In genomic region chr6:122872311-122872710, GRCh38 we compare ENCODE assay signal across 15 cellular contexts.
DNase-seq lines count a peak whose midpoint lies in the region; ATAC-seq and TF ChIP-seq lines count a peak whose summit lies in the region.
"Had no signal": no experiment of that assay in that cellular context is flagged by ENCODE, and none has a peak within 500 bp of the region (broad histone marks: within the 10 kb centered on the region; RNA-seq: fewer than 3 reads in every experiment).

No MANE protein-coding gene starts in this region.

- no peak overlapping the region for H3K23ac ChIP-seq in neuronal stem cell (ENCODE audit: low read depth, low read length, poor library complexity)

- no peak overlapping the region for H3K18ac ChIP-seq in neuronal stem cell (ENCODE audit: low read length)

- WGBS in neuronal stem cell (ENCODE audit: extremely low coverage in 2 of 2, insufficient read length in 2 of 2, insufficient replicate concordance in 1 of 2), 2 donors, result no CpG with 5 or more reads among the region's 4 CpGs
- WGBS in upper lobe of left lung, 2 donors, result 84 to 91% methylated on average over 4 of the region's 4 CpGs

- no peak overlapping the region for H3K4me2 ChIP-seq in neuronal stem cell (ENCODE audit: insufficient read depth, low read length, poor library complexity, severe bottlenecking)

- H3K4me3 ChIP-seq in neuronal stem cell (ENCODE audit: low read length in 2 of 2) (no peak overlapping the region), upper lobe of left lung (no peak overlapping the region)
- H3K4me3 ChIP-seq: SJSA1 had no signal

- no peak overlapping the region for H3K4ac ChIP-seq in neuronal stem cell (ENCODE audit: low read length)

- no peak for DNase-seq in neuronal stem cell (ENCODE audit: low spot score)
- DNase-seq in iPS-NIHi7 (ENCODE audit: extremely low spot score), result no peak
- DNase-seq in SIG-M5 (lab: John Stamatoyannopoulos, UW), result no peak
- no peak for DNase-seq in upper lobe of left lung
- DNase-seq: Calu3; CD4-positive, CD25-positive, alpha-beta regulatory T cell; DMS79; NCI-H187 treated with DMSO at 0.1 percent for 48 hours; NCI-H446; OCI-M1; SW 1271 had no signal

- H2AFZ ChIP-seq in neuronal stem cell (ENCODE audit: low read length), result no peak overlapping the region

- no peak overlapping the region for H2BK5ac ChIP-seq in neuronal stem cell (ENCODE audit: low read length)

- no peak for TF ChIP-seq POLR2A in upper lobe of left lung (IDR thresholded peaks at IDR 0.05)

- no peaks in the 10 kb centered on the region for H3K27me3 ChIP-seq in neuronal stem cell (ENCODE audit: control insufficient read depth in 3 of 3, insufficient read depth in 3 of 3, low read depth in 1 of 3, low read length in 3 of 3)
- H3K27me3 ChIP-seq in upper lobe of left lung, result no peaks in the 10 kb centered on the region

- no peak overlapping the region for H4K8ac ChIP-seq in neuronal stem cell (ENCODE audit: low read depth, low read length)

- TF ChIP-seq CTCF in upper lobe of left lung (IDR thresholded peaks at IDR 0.05), result no peak

- no peak overlapping the region for H3K14ac ChIP-seq in neuronal stem cell (ENCODE audit: low read length)

- ATAC-seq in GM18511 (IDR thresholded peaks at IDR 0.05; ENCODE audit: unreplicated experiment), result peak; percentile 66
- peak; percentile 69 for ATAC-seq in GM19025 (IDR thresholded peaks at IDR 0.05; ENCODE audit: low read depth, unreplicated experiment)
- peak; percentile 68 for ATAC-seq in HG03432 (IDR thresholded peaks at IDR 0.05; ENCODE audit: unreplicated experiment)
- no peak for ATAC-seq in upper lobe of left lung (ENCODE audit: low FRiP score in 2 of 2)

- no peak overlapping the region for H3K9ac ChIP-seq in neuronal stem cell (ENCODE audit: low read depth, low read length, poor library complexity)

- H3K9me3 ChIP-seq in neuronal stem cell (replicated peaks in 1 of 2; ENCODE audit: control insufficient read depth in 2 of 2, insufficient read depth in 1 of 2, low read depth in 1 of 2, low read length in 2 of 2), result no peaks in the 10 kb centered on the region
- no peaks in the 10 kb centered on the region for H3K9me3 ChIP-seq in upper lobe of left lung
- H3K9me3 ChIP-seq: SJSA1 had no signal

- no peak overlapping the region for H2BK15ac ChIP-seq in neuronal stem cell (ENCODE audit: low read length)

- H3K27ac ChIP-seq in neuronal stem cell (replicated peaks; ENCODE audit: low read length), result no peak overlapping the region
- H3K27ac ChIP-seq in upper lobe of left lung, result no peak overlapping the region
- H3K27ac ChIP-seq: SJSA1 had no signal

- peak overlapping the region; percentile 76 for H2AK5ac ChIP-seq in neuronal stem cell (ENCODE audit: low read depth, low read length)

- no peak overlapping the region for H4K91ac ChIP-seq in neuronal stem cell (ENCODE audit: low read depth, low read length, poor library complexity)

- H3K36me3 ChIP-seq in neuronal stem cell (replicated peaks in 1 of 2; ENCODE audit: control insufficient read depth in 2 of 2, insufficient read depth in 2 of 2, low read length in 2 of 2), result no peaks in the 10 kb centered on the region
- no peaks in the 10 kb centered on the region for H3K36me3 ChIP-seq in upper lobe of left lung
- H3K36me3 ChIP-seq: SJSA1 had no signal

- H2BK120ac ChIP-seq in neuronal stem cell (ENCODE audit: low read depth, low read length), result no peak overlapping the region

- no peak for TF ChIP-seq EP300 in upper lobe of left lung (IDR thresholded peaks at IDR 0.05)

- H3K4me1 ChIP-seq in neuronal stem cell (ENCODE audit: control insufficient read depth in 2 of 2, insufficient read depth in 1 of 2, low read depth in 1 of 2, low read length in 2 of 2) (no peaks in the 10 kb centered on the region), upper lobe of left lung (no peaks in the 10 kb centered on the region)
- H3K4me1 ChIP-seq: SJSA1 had no signal

- H3K79me1 ChIP-seq in neuronal stem cell (ENCODE audit: low read depth, low read length), result no peaks in the 10 kb centered on the region

- H2BK12ac ChIP-seq in neuronal stem cell (ENCODE audit: low read length), result no peak overlapping the region

Comparison
In these comparisons a context has a peak if more than half of its experiments do, and no peak if none do; other contexts are left out.
1. ATAC-seq: peak in GM18511 (single experiment), GM19025 (single experiment) and HG03432 (single experiment); none in upper lobe of left lung (0 of 2).